In the genomic region with DNA sequence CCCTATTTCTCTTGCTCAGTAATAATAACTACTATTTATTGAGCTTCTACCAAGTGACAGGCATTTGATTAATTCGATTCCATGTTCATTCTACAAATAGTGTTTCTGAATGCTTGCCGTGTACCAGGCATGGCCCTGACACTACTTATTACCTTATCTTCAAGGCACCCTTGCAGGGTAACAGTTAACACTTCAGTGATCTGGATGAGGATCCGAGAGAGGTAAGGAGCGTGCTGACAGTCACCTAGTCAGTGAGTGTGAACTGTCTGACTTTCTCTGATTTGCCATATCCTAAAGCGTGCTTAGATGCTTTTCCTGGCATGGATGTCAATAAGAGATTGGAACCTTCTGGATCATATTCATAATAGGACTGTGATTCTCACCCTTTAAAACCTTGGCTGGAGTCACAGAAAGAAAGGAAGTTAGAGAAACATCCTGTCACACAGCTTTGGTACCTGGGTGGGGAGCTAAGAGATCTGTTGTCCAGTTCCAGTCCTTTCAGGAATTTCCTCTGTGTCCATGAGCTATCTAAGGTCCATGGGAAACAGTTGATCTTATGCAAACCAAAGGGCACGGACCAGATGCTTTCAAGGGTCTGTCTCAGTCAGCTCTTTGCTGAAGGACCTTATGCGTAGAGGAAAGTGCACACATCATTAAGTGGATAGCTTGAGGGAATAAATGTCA, we compare ENCODE assay signal across 20 cellular contexts. TPM values are rescaled to one million over a fixed set of nuclear protein-coding genes. Genes with fewer than 3 reads are reported as not detected.
A peak's percentile ranks its signal among the peaks of the same experiment; 100 is the strongest.
DNase-seq lines count a peak whose midpoint lies in the region; ATAC-seq, FAIRE-seq and TF ChIP-seq lines count a peak whose summit lies in the region.
"Had no signal": no experiment of that assay in that cellular context is flagged by ENCODE, and none has a peak within 500 bp of the region (broad histone marks: within the 10 kb centered on the region; RNA-seq: fewer than 3 reads in every experiment).

No MANE protein-coding gene starts in this region.

- H4K20me1 ChIP-seq in OCI-LY3 (ENCODE audit: insufficient read depth, low read length) (no peaks in the 10 kb centered on the region), keratinocyte (ENCODE audit: control insufficient read depth, extremely low read depth, insufficient read depth, low read length) (no peaks in the 10 kb centered on the region), smooth muscle cell (ENCODE audit: low read depth) (peaks cover 69% of the 10 kb centered on the region)

- dilution Hi-C loops in keratinocyte (cut with MboI; ENCODE audit: extremely low pct_ligation_motif_present, low sequenced_read_pairs): no loop called here

- FAIRE-seq in keratinocyte (lab: Jason Lieb, UNC): peak; percentile 56

- H3K27ac ChIP-seq in heart left ventricle (peak overlapping the region in 11 of 12 donors; percentile 17 to 80 (median 46)), OCI-LY3 (ENCODE audit: low read length) (no peak overlapping the region), keratinocyte (ENCODE audit: control insufficient read depth, insufficient read depth, low read length) (no peak overlapping the region), upper lobe of left lung (peak overlapping the region in 3 of 4 donors; percentile 56 to 64 (median 60)), smooth muscle cell (ENCODE audit: low read depth) (no peak overlapping the region)
- H3K27ac ChIP-seq: cardiac muscle cell, GM23248, SK-N-MC, VCaP had no signal

- ATAC-seq in heart left ventricle (peak; percentile 17 to 69 (median 51)), Right ventricle myocardium superior (ENCODE audit: poor library complexity) (no peak), upper lobe of left lung (ENCODE audit: low FRiP score in 2 of 2) (peak in 1 of 2 donors; percentile 64)

- intact Hi-C loops in heart left ventricle (cut with DNase I): no loop called here
- intact Hi-C loops in Right ventricle myocardium superior (cut with DNase I): no loop called here

- H2AFZ ChIP-seq in OCI-LY3 (ENCODE audit: low read depth, low read length): no peak overlapping the region
- no peak overlapping the region for H2AFZ ChIP-seq in keratinocyte (ENCODE audit: control insufficient read depth, low read length)
- H2AFZ ChIP-seq in smooth muscle cell (ENCODE audit: low read depth): no peak overlapping the region
- H2AFZ ChIP-seq: GM23248 had no signal

- H3F3A ChIP-seq in smooth muscle cell (ENCODE audit: low read depth): no peaks in the 10 kb centered on the region

- DNase-seq in heart left ventricle (no peak), Right ventricle myocardium superior (no peak), keratinocyte (ENCODE audit: low read depth, low spot score) (no peak), upper lobe of left lung (no peak), smooth muscle cell (lab: John Stamatoyannopoulos, UW; ENCODE audit: unreplicated experiment) (no peak)
- no peak for DNase-seq in stimulated activated CD4-positive, alpha-beta T cell treated with anti-CD3 and anti-CD28 coated beads, Interleukin-15, amount 100 ng/mL, for 24 hours
- no peak for DNase-seq in activated naive CD4-positive, alpha-beta T cell treated with anti-CD3 and anti-CD28 coated beads, Interleukin-2, amount 50 U/mL, for 16 hours
- DNase-seq: activated gamma-delta T cell; DMS79; foreskin melanocyte; GM23248; KBM-7; NCI-H187 treated with DMSO at 0.1 percent for 48 hours; NCI-H226; stimulated activated CD4-positive, alpha-beta T cell treated with anti-CD3 and anti-CD28 coated beads, Interleukin-4, amount 100 ng/mL, for 4 hours; T-helper 2 cell had no signal

- TF ChIP-seq CTCF in heart left ventricle (IDR thresholded peaks at IDR 0.05) (no peak), OCI-LY3 (IDR thresholded peaks at IDR 0.05; ENCODE audit: low read depth, low read length) (no peak), keratinocyte (optimal IDR thresholded peaks at IDR 0.05 in 1 of 3, IDR thresholded peaks at IDR 0.05 in 1 of 3, conservative IDR thresholded peaks at IDR 0.05 in 1 of 3; ENCODE audit: extremely low read depth in 1 of 3, insufficient read depth in 2 of 3, low read length in 3 of 3) (no peak), upper lobe of left lung (IDR thresholded peaks at IDR 0.05) (no peak), smooth muscle cell (IDR thresholded peaks at IDR 0.05; ENCODE audit: borderline replicate concordance, insufficient read depth, poor library complexity, severe bottlenecking) (no peak)

- no peaks in the 10 kb centered on the region for H3K9me1 ChIP-seq in keratinocyte (ENCODE audit: control insufficient read depth, extremely low read depth, insufficient read depth, low read length)

- TF ChIP-seq POLR2A in heart left ventricle (IDR thresholded peaks at IDR 0.05): no peak
- TF ChIP-seq POLR2A in upper lobe of left lung (IDR thresholded peaks at IDR 0.05): no peak

- peak in 1 of 4 donors; percentile 20 for TF ChIP-seq EP300 in upper lobe of left lung (IDR thresholded peaks at IDR 0.05)

- H3K4me2 ChIP-seq in OCI-LY3 (ENCODE audit: low read length) (peak overlapping the region; percentile 64), keratinocyte (ENCODE audit: control insufficient read depth, extremely low read depth, insufficient read depth, low read depth, low read length) (no peak overlapping the region), smooth muscle cell (no peak overlapping the region)

- H3K36me3 ChIP-seq in heart left ventricle (peaks cover 0 to 18% (median 0%) of the 10 kb centered on the region in 9 donors), OCI-LY3 (replicated peaks; ENCODE audit: low read depth, low read length) (no peaks in the 10 kb centered on the region), keratinocyte (ENCODE audit: control insufficient read depth in 2 of 2, extremely low read depth in 1 of 2, insufficient read depth in 2 of 2, low read length in 2 of 2) (peaks cover 6 to 8% of the 10 kb centered on the region in 2 experiments), upper lobe of left lung (peaks cover 0 to 6% (median 0%) of the 10 kb centered on the region in 4 donors), smooth muscle cell (ENCODE audit: low read depth) (peaks cover 7% of the 10 kb centered on the region)
- H3K36me3 ChIP-seq: cardiac muscle cell had no signal

- H3K9me3 ChIP-seq in heart left ventricle (no peaks in the 10 kb centered on the region), OCI-LY3 (ENCODE audit: insufficient read depth, low read length) (no peaks in the 10 kb centered on the region), keratinocyte (ENCODE audit: control insufficient read depth, low read depth, low read length) (no peaks in the 10 kb centered on the region), upper lobe of left lung (no peaks in the 10 kb centered on the region), smooth muscle cell (replicated peaks; ENCODE audit: low read depth) (no peaks in the 10 kb centered on the region)

- H3K4me1 ChIP-seq in heart left ventricle (peaks cover 11 to 98% (median 76%) of the 10 kb centered on the region in 12 donors), OCI-LY3 (ENCODE audit: low read length) (peaks cover 49% of the 10 kb centered on the region), keratinocyte (ENCODE audit: control insufficient read depth, extremely low read depth, insufficient read depth, low read length) (peaks cover 62% of the 10 kb centered on the region), upper lobe of left lung (peaks cover 21 to 66% (median 28%) of the 10 kb centered on the region in 4 donors), smooth muscle cell (ENCODE audit: low read depth) (peaks cover 17% of the 10 kb centered on the region)

- no peaks in the 10 kb centered on the region for H3K27me3 ChIP-seq in heart left ventricle
- H3K27me3 ChIP-seq in OCI-LY3 (ENCODE audit: low read depth, low read length): no peaks in the 10 kb centered on the region; the same call in 1 of the 2 replicates
- no peaks in the 10 kb centered on the region for H3K27me3 ChIP-seq in keratinocyte (ENCODE audit: control insufficient read depth, extremely low read depth, insufficient read depth, low read length)
- H3K27me3 ChIP-seq in upper lobe of left lung: no peaks in the 10 kb centered on the region
- no peaks in the 10 kb centered on the region for H3K27me3 ChIP-seq in smooth muscle cell (ENCODE audit: low read depth)

- H3K9ac ChIP-seq in OCI-LY3 (ENCODE audit: low read length): no peak overlapping the region
- no peak overlapping the region for H3K9ac ChIP-seq in keratinocyte (ENCODE audit: control insufficient read depth, extremely low read depth, insufficient read depth, low read length)
- no peak overlapping the region for H3K9ac ChIP-seq in smooth muscle cell (ENCODE audit: low read depth)
- H3K9ac ChIP-seq: GM23248 had no signal

- H3K4me3 ChIP-seq in heart left ventricle: no peak overlapping the region
- peak overlapping the region; percentile 19; the same call in 1 of the 2 replicates for H3K4me3 ChIP-seq in OCI-LY3 (ENCODE audit: low read length)
- no peak overlapping the region for H3K4me3 ChIP-seq in keratinocyte (ENCODE audit: control insufficient read depth in 2 of 3, extremely low read depth in 1 of 3, insufficient read depth in 2 of 3, low read depth in 1 of 3, low read length in 3 of 3)
- no peak overlapping the region for H3K4me3 ChIP-seq in upper lobe of left lung
- H3K4me3 ChIP-seq in smooth muscle cell: no peak overlapping the region
- H3K4me3 ChIP-seq: cardiac muscle cell, GM23248, SK-N-MC had no signal

- 45 to 58% (median 56%) methylated on average over 7 of the region's 7 CpGs for WGBS in heart left ventricle, 4 donors
- 70 to 72% methylated on average over 7 of the region's 7 CpGs for WGBS in upper lobe of left lung, 2 donors
- 89% methylated on average over 7 of the region's 7 CpGs for WGBS in smooth muscle cell (ENCODE audit: low lambda C conversion rate)

- H3K79me2 ChIP-seq in OCI-LY3 (ENCODE audit: low read length) (no peaks in the 10 kb centered on the region), keratinocyte (ENCODE audit: control insufficient read depth, insufficient read depth, low read length) (peaks cover 66% of the 10 kb centered on the region), smooth muscle cell (ENCODE audit: low read depth) (peaks cover 89% of the 10 kb centered on the region)

RNA-seq across cellular contexts. Expression of gene PPFIBP1, which starts 54.8 kb away (rescaled TPM):
- total RNA-seq in heart left ventricle: 100 to 1,000 TPM; 141 to 413 (median 277) TPM
- polyA plus RNA-seq in heart left ventricle: 10 to 100 TPM; 48.7 to 63.8 TPM
- 292 TPM for total RNA-seq in Right ventricle myocardium superior
- 53.6 to 83.5 TPM (median 62.0 TPM) in 3 replicates for polyA plus RNA-seq in keratinocyte
- 74.9 TPM for polyA plus RNA-seq in keratinocyte (2011; ENCODE audit: low read depth)
- polyA plus RNA-seq in keratinocyte (2011; cell fraction: cytosol; rRNA removed): 32.0 and 75.4 TPM in 2 replicates
- polyA plus RNA-seq in keratinocyte (2011; cell fraction: nucleus; rRNA removed): 101 and 133 TPM in 2 replicates
- polyA plus RNA-seq in keratinocyte (2012; ENCODE audit: low replicate concordance): 25.4 and 60.2 TPM in 2 replicates
- polyA minus RNA-seq in keratinocyte: 48.5 to 186 TPM (median 78.5 TPM) in 3 replicates
- 37.2 TPM for polyA minus RNA-seq in keratinocyte (2011; cell fraction: cytosol; rRNA and poly(A)+ RNA removed)
- 116 and 242 TPM in 2 replicates for polyA minus RNA-seq in keratinocyte (2011; cell fraction: nucleus; rRNA and poly(A)+ RNA removed)
- total RNA-seq in upper lobe of left lung: 100 to 1,000 TPM in 3 of 6 donors, 10 to 100 TPM in 3; 67.5 to 129 (median 101) TPM
- total RNA-seq in smooth muscle cell: 150 and 156 TPM in 2 replicates
- polyA plus RNA-seq in smooth muscle cell: 45.7 and 79.1 TPM in 2 replicates

Comparison
In these comparisons a context has a peak if more than half of its experiments do, and no peak if none do; other contexts are left out.
1. H3K27ac ChIP-seq: peak in heart left ventricle (11 of 12) and upper lobe of left lung (3 of 4); none in OCI-LY3 (single experiment), keratinocyte (single experiment) and smooth muscle cell (single experiment).